Comparison of ENCODE assay signal across 8 cellular contexts in the genomic region with DNA sequence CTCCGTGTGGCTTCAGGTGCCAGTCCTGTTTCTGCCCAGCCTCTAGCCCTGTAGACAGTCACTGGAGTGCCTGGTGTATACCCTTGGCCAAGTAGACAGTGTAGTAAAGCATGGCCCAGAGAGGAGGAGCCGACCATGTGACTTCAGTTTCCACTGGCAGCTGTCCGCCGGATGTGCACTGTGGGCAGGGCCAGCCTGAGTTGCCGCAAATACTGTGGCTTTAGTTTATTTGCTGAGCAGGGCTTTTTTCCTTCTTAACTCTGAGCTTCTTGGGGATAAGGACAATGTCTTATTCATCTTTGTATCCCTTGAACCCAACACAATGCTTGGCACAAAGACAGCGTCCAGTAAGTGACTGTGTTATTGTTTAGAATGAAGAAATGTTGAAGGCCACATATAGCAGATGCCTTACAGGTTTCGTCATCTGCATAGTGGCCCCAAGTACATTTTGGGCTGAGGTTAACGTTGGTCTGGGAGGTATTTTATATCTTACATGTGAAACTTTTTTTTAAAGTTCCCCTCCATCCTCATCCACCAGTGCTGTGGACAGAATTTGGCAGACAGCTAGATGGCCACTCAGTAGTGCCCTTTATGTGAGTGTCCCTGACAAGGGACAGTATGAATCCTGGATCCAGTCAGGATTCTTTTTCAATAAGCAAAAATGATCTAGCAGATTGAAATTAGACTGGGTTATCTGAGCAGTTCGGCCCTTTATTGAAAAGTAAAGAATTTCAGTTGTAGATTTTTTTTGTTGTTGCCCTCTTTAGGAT. TPM values are rescaled to one million over a fixed set of nuclear protein-coding genes. Genes with fewer than 3 reads are reported as not detected.
A peak's percentile ranks its signal among the peaks of the same experiment; 100 is the strongest.
DNase-seq lines count a peak whose midpoint lies in the region; ATAC-seq and TF ChIP-seq lines count a peak whose summit lies in the region.

No MANE protein-coding gene starts in this region.

- TF ChIP-seq POLR2A in body of pancreas (IDR thresholded peaks at IDR 0.05): peak in 1 of 3 donors; percentile 52

- H3K27ac ChIP-seq in body of pancreas: peak overlapping the region in 2 of 4 donors; percentile 32 to 70

- DNase-seq in T-helper 17 cell: no peak
- DNase-seq in body of pancreas: peak; percentile 45 to 83 (median 70)
- peak; percentile 93 for DNase-seq in medulla oblongata (ENCODE audit: extremely low spot score)
- DNase-seq in stimulated activated CD8-positive, alpha-beta memory T cell treated with anti-CD3 and anti-CD28 coated beads, Interleukin-4, amount 100 ng/mL, for 4 hours (ENCODE audit: low read depth in 2 of 2, low spot score in 1 of 2): peak; percentile 20 to 44
- no peak for DNase-seq in iPS-NIHi11 (ENCODE audit: low spot score)
- no peak for DNase-seq in cerebellar nuclear complex (lab: John Stamatoyannopoulos, UW)

- H3K4me3 ChIP-seq in body of pancreas: no peak overlapping the region

- peaks cover 6% of the 10 kb centered on the region for H3K4me1 ChIP-seq in body of pancreas

- no peaks in the 10 kb centered on the region for H3K27me3 ChIP-seq in body of pancreas

- 46 to 56% methylated on average over 7 to 9 of the region's 9 CpGs for WGBS in body of pancreas, 2 donors

- H3K9me3 ChIP-seq in T-helper 17 cell (ENCODE audit: control insufficient read depth, low read length, poor library complexity, severe bottlenecking): no peaks in the 10 kb centered on the region
- H3K9me3 ChIP-seq in body of pancreas: no peaks in the 10 kb centered on the region

- ATAC-seq in GM18870 (IDR thresholded peaks at IDR 0.05; ENCODE audit: unreplicated experiment) (peak; percentile 98), HG03095 (IDR thresholded peaks at IDR 0.05; ENCODE audit: unreplicated experiment) (peak; percentile 88), T-helper 17 cell (peak; percentile 88), body of pancreas (peak; percentile 83)

- no peak for TF ChIP-seq CTCF in body of pancreas (IDR thresholded peaks at IDR 0.05)

- peak overlapping the region; percentile 34 for H3K27ac Mint-ChIP-seq in T-helper 17 cell

- H3K36me3 Mint-ChIP-seq in T-helper 17 cell (ENCODE audit: low read depth): no peaks in the 10 kb centered on the region

- H3K4me3 Mint-ChIP-seq in T-helper 17 cell: no peak overlapping the region

- H3K27me3 Mint-ChIP-seq in T-helper 17 cell: no peaks in the 10 kb centered on the region

- H3K36me3 ChIP-seq in body of pancreas (replicated peaks in 1 of 2; ENCODE audit: insufficient read depth in 1 of 2, low read depth in 2 of 2): peaks cover 0 to 5% of the 10 kb centered on the region in 2 donors

- peaks cover 25% of the 10 kb centered on the region for H3K4me1 Mint-ChIP-seq in T-helper 17 cell

- intact Hi-C loops in body of pancreas (cut with DNase I): no loop called here

RNA-seq across cellular contexts. Expression of gene CYP17A1, which starts 40.6 kb away (rescaled TPM):
- total RNA-seq in T-helper 17 cell (not detected), body of pancreas (not detected)

RNA-seq across cellular contexts. Expression of gene WBP1L, which starts 52.8 kb away (rescaled TPM):
- total RNA-seq in T-helper 17 cell: 10 to 100 TPM; 21.1 to 26.6 TPM
- 10 to 100 TPM; 30.6 to 55.4 TPM for total RNA-seq in body of pancreas

RNA-seq across cellular contexts. Expression of gene BORCS7, which starts 57.5 kb away (rescaled TPM):
- 10 to 100 TPM; 15.3 to 19.0 TPM for total RNA-seq in T-helper 17 cell
- 10 to 100 TPM; 12.9 to 13.2 TPM for total RNA-seq in body of pancreas

Comparison
In these comparisons a context has a peak if more than half of its experiments do, and no peak if none do; other contexts are left out.
1. DNase-seq: peak in body of pancreas (4 of 4), medulla oblongata (single experiment) and stimulated activated CD8-positive, alpha-beta memory T cell treated with anti-CD3 and anti-CD28 coated beads, Interleukin-4, amount 100 ng/mL, for 4 hours (2 of 2); none in T-helper 17 cell (0 of 3), iPS-NIHi11 (single experiment) and cerebellar nuclear complex (0 of 2).
2. Peak in every context shown above with its lines, with median percentiles within 50 percentile points of each other: ATAC-seq.